10 cellular contexts compared by ENCODE assay signal in genomic region chr11:34149786-34150185, GRCh38. TPM values are rescaled to one million over a fixed set of nuclear protein-coding genes. Genes with fewer than 3 reads are reported as not detected.
DNase-seq lines count a peak whose midpoint lies in the region; ATAC-seq and TF ChIP-seq lines count a peak whose summit lies in the region.
"Had no signal": no experiment of that assay in that cellular context is flagged by ENCODE, and none has a peak within 500 bp of the region (broad histone marks: within the 10 kb centered on the region; RNA-seq: fewer than 3 reads in every experiment).

No MANE protein-coding gene starts in this region.

- no peaks in the 10 kb centered on the region for H3K9me3 ChIP-seq in psoas muscle

- peak; percentile 25 for TF ChIP-seq CTCF in fibroblast of pulmonary artery (IDR thresholded peaks at IDR 0.05; ENCODE audit: low read length, missing control alignments)
- TF ChIP-seq CTCF in psoas muscle (IDR thresholded peaks at IDR 0.05): peak; percentile 24

- no peak overlapping the region for H3K4me3 ChIP-seq in fibroblast of pulmonary artery (replicated peaks; ENCODE audit: low read depth, low read length)
- no peak overlapping the region for H3K4me3 ChIP-seq in psoas muscle

- 47 to 81% (median 54%) methylated on average over 12 to 13 of the region's 13 CpGs for WGBS in psoas muscle, 3 donors

- H3K36me3 ChIP-seq in psoas muscle (ENCODE audit: insufficient read depth in 1 of 2, low read depth in 1 of 2): peaks cover 6 to 97% of the 10 kb centered on the region in 2 donors

- no peaks in the 10 kb centered on the region for H3K4me1 ChIP-seq in psoas muscle

- no peaks in the 10 kb centered on the region for H3K27me3 ChIP-seq in psoas muscle (ENCODE audit: insufficient read depth in 3 of 3, low read length in 2 of 3)

- intact Hi-C loops in psoas muscle (cut with DNase I): loop anchor here in 1 of 2 donors (10.0 kb wide), 2 partner anchors 305 to 1665 kb away; no protein-coding TSS in a partner anchor

- H3K27ac ChIP-seq in psoas muscle: no peak overlapping the region

- DNase-seq in DMS 273 (lab: John Stamatoyannopoulos, UW; ENCODE audit: unreplicated experiment): peak; percentile 16
- DNase-seq in DMS 273 treated with DMSO at 0.1 percent for 48 hours (lab: John Stamatoyannopoulos, UW): no peak
- DNase-seq in OCI-M1 (lab: John Stamatoyannopoulos, UW): peak; percentile 4
- DNase-seq in fibroblast of pulmonary artery (ENCODE audit: low read depth): peak; percentile 29
- DNase-seq in psoas muscle: peak in 1 of 2 donors; percentile 59
- DNase-seq in SW 1271 (lab: John Stamatoyannopoulos, UW): no peak
- no peak for DNase-seq in RKO (ENCODE audit: low spot score)
- DNase-seq: SHP77; stimulated activated CD4-positive, alpha-beta T cell treated with anti-CD3 and anti-CD28 coated beads, Interleukin-1b, Interleukin-23, amount 100 ng/mL, for 48 hours had no signal

- peak; percentile 46 to 76 (median 63) for ATAC-seq in psoas muscle
- ATAC-seq in HG02798 (IDR thresholded peaks at IDR 0.05; ENCODE audit: poor library complexity, unreplicated experiment): no peak

RNA-seq across cellular contexts. Expression of gene NAT10, which starts 44.4 kb away (rescaled TPM):
- 10 to 100 TPM; 26.7 to 51.5 (median 37.0) TPM for total RNA-seq in psoas muscle
- polyA plus RNA-seq in psoas muscle: 10 to 100 TPM; 21.0 to 33.9 (median 28.3) TPM

Comparison
In these comparisons a context has a peak if more than half of its experiments do, and no peak if none do; other contexts are left out.
1. DNase-seq: peak in DMS 273 (single experiment), OCI-M1 (single experiment) and fibroblast of pulmonary artery (single experiment); none in DMS 273 treated with DMSO at 0.1 percent for 48 hours (single experiment), SW 1271 (0 of 2) and RKO (single experiment).